ENCODE assay signal across 1 cellular context in genomic region chr7:6589151-6589828, GRCh38.
TF ChIP-seq lines count a peak whose summit lies in the region.

No MANE protein-coding gene starts in this region.

TF ChIP-seq in H1, 55 proteins besides CTCF, POLR2A, EP300 and RAD21:
- no peak for TF ChIP-seq CTBP2 (IDR thresholded peaks at IDR 0.05; ENCODE audit: borderline replicate concordance, insufficient read depth, insufficient read length, low read length)
- TF ChIP-seq ZNF274 (IDR thresholded peaks at IDR 0.05; ENCODE audit: borderline replicate concordance, extremely low read depth, low read length) = no peak
- TF ChIP-seq RFX5 (IDR thresholded peaks at IDR 0.05; ENCODE audit: borderline replicate concordance, low read depth, low read length) = no peak
- TF ChIP-seq CHD2 (IDR thresholded peaks at IDR 0.05; ENCODE audit: low read length) = no peak
- TF ChIP-seq CHD1 (IDR thresholded peaks at IDR 0.05; ENCODE audit: low read depth, low read length) = no peak
- no peak for TF ChIP-seq FOSL1 (IDR thresholded peaks at IDR 0.05; ENCODE audit: insufficient read depth, low read depth, low read length)
- TF ChIP-seq SUZ12 (IDR thresholded peaks at IDR 0.05; ENCODE audit: low read length) = no peak
- TF ChIP-seq CBX8 (IDR thresholded peaks at IDR 0.05; ENCODE audit: borderline replicate concordance, low read depth, low read length) = no peak
- no peak for TF ChIP-seq YY1 (IDR thresholded peaks at IDR 0.05; ENCODE audit: low read depth, low read length)
- TF ChIP-seq RXRA (IDR thresholded peaks at IDR 0.05; ENCODE audit: insufficient read depth, low read depth, low read length) = no peak
